28 cellular contexts compared by ENCODE assay signal in the genomic region with DNA sequence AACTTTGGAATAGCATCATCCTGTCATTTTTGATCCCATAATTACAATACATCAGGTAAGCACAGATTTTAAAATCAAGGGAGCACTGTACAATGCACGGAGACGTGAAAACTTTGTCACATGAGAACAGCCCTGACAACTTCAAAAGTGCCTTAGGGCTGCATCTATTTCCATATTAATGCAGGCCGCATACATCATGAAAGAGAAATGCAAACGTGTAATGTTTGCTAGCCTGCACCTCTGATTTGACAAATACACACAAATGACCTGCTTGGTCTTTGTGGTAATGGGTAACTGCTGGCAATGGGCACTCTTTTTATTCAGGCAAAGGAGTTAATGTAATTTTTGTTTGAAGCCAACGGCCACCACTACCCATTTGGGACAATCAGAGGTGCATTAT.
"Had no signal": no experiment of that assay in that cellular context is flagged by ENCODE, and none has a peak within 500 bp of the region (broad histone marks: within the 10 kb centered on the region; RNA-seq: fewer than 3 reads in every experiment).

No MANE protein-coding gene starts in this region.

- H3K36me3 ChIP-seq: brain microvascular endothelial cell, WERI-Rb-1 had no signal

- FAIRE-seq: astrocyte, bronchial epithelial cell, frontal cortex had no signal

- H3K4me3 ChIP-seq: coronary artery had no signal

- ATAC-seq: activated CD4-positive, CD25-positive, alpha-beta regulatory T cell treated with anti-CD3 and anti-CD28 coated beads, Interleukin-2, amount 50 U/mL, for 24 hours; activated CD8-positive, alpha-beta T cell treated with anti-CD3 and anti-CD28 coated beads for 36 hours; activated T-cell treated with anti-CD3 and anti-CD28 coated beads, Interleukin-2, amount 50 U/mL, for 4 hours; activated T-helper 17 cell treated with anti-CD3 and anti-CD28 coated beads, Interleukin-2, amount 50 U/mL, for 72 hours; esophagus mucosa; T-helper 17 cell had no signal

- H3K27me3 ChIP-seq: brain microvascular endothelial cell, dorsolateral prefrontal cortex had no signal

- DNase-seq: activated B cell treated with CpG ODN at 0.5 μM for 24 hours; activated CD4-positive, alpha-beta T cell treated with anti-CD3 and anti-CD28 coated beads for 48 hours; activated CD4-positive, alpha-beta T cell treated with anti-CD3 and anti-CD28 coated beads, Interleukin-2, amount 50 U/mL, for 1 hour; activated CD4-positive, alpha-beta T cell treated with anti-CD3 and anti-CD28 coated beads, Interleukin-2, amount 50 U/mL, for 48 hours; activated CD8-positive, alpha-beta memory T cell treated with anti-CD3 and anti-CD28 coated beads for 24 hours; activated CD8-positive, alpha-beta T cell treated with anti-CD3 and anti-CD28 coated beads for 36 hours; activated effector memory CD4-positive, alpha-beta T cell treated with Interleukin-2 at 50 U/mL for 16 hours; activated gamma-delta T cell treated with Interleukin-2 at 50 U/mL for 16 hours; activated naive CD4-positive, alpha-beta T cell treated with anti-CD3 and anti-CD28 coated beads, Interleukin-2, amount 50 U/mL, for 16 hours; activated naive CD4-positive, alpha-beta T cell treated with Interleukin-2 at 50 U/mL for 16 hours; activated T-cell treated with anti-CD3 and anti-CD28 coated beads, Interleukin-2, amount 50 U/mL, for 4 hours; amniotic stem cell; anterior cingulate cortex; brain microvascular endothelial cell; dorsolateral prefrontal cortex; effector memory CD4-positive, alpha-beta T cell; endodermal cell; foreskin fibroblast; T-helper 17 cell; T1000; WERI-Rb-1 had no signal

- H3K27ac ChIP-seq: brain microvascular endothelial cell, coronary artery, WERI-Rb-1 had no signal
